Comparison of ENCODE assay signal across 18 cellular contexts in genomic region chr12:82366182-82366581, GRCh38. TPM values are rescaled to one million over a fixed set of nuclear protein-coding genes. Genes with fewer than 3 reads are reported as not detected.
A peak's percentile ranks its signal among the peaks of the same experiment; 100 is the strongest.
DNase-seq lines count a peak whose midpoint lies in the region; ATAC-seq, FAIRE-seq and TF ChIP-seq lines count a peak whose summit lies in the region.
"Had no signal": no experiment of that assay in that cellular context is flagged by ENCODE, and none has a peak within 500 bp of the region (broad histone marks: within the 10 kb centered on the region; RNA-seq: fewer than 3 reads in every experiment).

No MANE protein-coding gene starts in this region.

- no peak overlapping the region for H4K5ac ChIP-seq in H9 (ENCODE audit: insufficient read length, low read depth, low read length)

- no peak overlapping the region for H3K27ac Mint-ChIP-seq in H9
- H3K27ac Mint-ChIP-seq: activated T-helper 1 cell treated with anti-CD3 and anti-CD28 coated beads, Interleukin-12 subunit alpha, Interleukin-12 subunit beta, Interleukin-2, Interleukin-4 antibody, amounts not matched to agents 30 ng/mL and 10 ng/mL and 1 ng/mL, durations not matched to agents 14 hours and 24 hours and 36 hours; nephron; T-cell had no signal

- ATAC-seq in GM21619 (IDR thresholded peaks at IDR 0.05; ENCODE audit: unreplicated experiment) = peak; percentile 51
- ATAC-seq in HG03378 (IDR thresholded peaks at IDR 0.05; ENCODE audit: unreplicated experiment) = peak; percentile 60
- peak; percentile 71 for ATAC-seq in GM12878
- ATAC-seq in GM21576 (IDR thresholded peaks at IDR 0.05; ENCODE audit: unreplicated experiment) = no peak
- ATAC-seq: T-cell had no signal

- H2BK20ac ChIP-seq in H9 (ENCODE audit: low read depth, low read length, poor library complexity, severe bottlenecking) = no peak overlapping the region

- H3K23ac ChIP-seq in H9 (ENCODE audit: insufficient read length, low read depth, low read length) = no peak overlapping the region

- H3K4ac ChIP-seq in H9 (ENCODE audit: low read depth, low read length) = no peak overlapping the region

- H2BK15ac ChIP-seq in H9 (ENCODE audit: low read depth, low read length) = no peak overlapping the region

- no peaks in the 10 kb centered on the region for H3K4me1 ChIP-seq in GM12878 (ENCODE audit: control insufficient read depth, insufficient read depth, low read length)
- H3K4me1 ChIP-seq in H9 (ENCODE audit: insufficient read depth, low read length) = no peaks in the 10 kb centered on the region

- no peaks in the 10 kb centered on the region for H3K27me3 ChIP-seq in GM12878 (replicated peaks in 1 of 2; ENCODE audit: control insufficient read depth in 2 of 2, insufficient read depth in 2 of 2, low read length in 1 of 2)
- H3K27me3 ChIP-seq in H9 (ENCODE audit: insufficient read depth, low read length) = no peaks in the 10 kb centered on the region

- H3K4me3 ChIP-seq in GM12878 = no peak overlapping the region

- no TSS peak for BruUV-seq in GM12878 (replicated peaks; lab: Mats Ljungman, UMichigan)

- H2BK5ac ChIP-seq in H9 (ENCODE audit: insufficient read length, low read length) = no peak overlapping the region

- FAIRE-seq in D721Med (lab: Jason Lieb, UNC) (peak; percentile 53), GM12878 (lab: Jason Lieb, UNC) (no peak)
- FAIRE-seq: endothelial cell of umbilical vein, keratinocyte, RCC 7860 had no signal

- peaks cover 5% of the 10 kb centered on the region for H3K79me2 ChIP-seq in GM12878 (ENCODE audit: control insufficient read depth, insufficient read depth, low read length)
- H3K79me2 ChIP-seq in H9 (ENCODE audit: insufficient read depth, low read length) = no peaks in the 10 kb centered on the region

- DNase-seq in D721Med (ENCODE audit: insufficient read length, low spot score) = no peak
- DNase-seq in GM12878 (ENCODE audit: low read depth, low spot score) = no peak
- DNase-seq in H9 = no peak
- DNase-seq in central memory CD4-positive, alpha-beta T cell = no peak
- DNase-seq in cardiac septum (ENCODE audit: low spot score) = no peak
- DNase-seq: GF-D8, head of caudate nucleus, NCI-H774, T-cell had no signal

- intact Hi-C loops in GM12878 (cut with micrococcal nuclease; ENCODE audit: unreplicated experiment) (no loop called here), cardiac septum (cut with DNase I) (no loop called here)

- H3K14ac ChIP-seq in H9 (ENCODE audit: insufficient read depth, low read length) = no peak overlapping the region

- H3K36me3 ChIP-seq in GM12878 (ENCODE audit: control insufficient read depth in 2 of 2, insufficient read depth in 2 of 2, low read length in 1 of 2) = no peaks in the 10 kb centered on the region

- H3K27ac ChIP-seq in GM12878 (ENCODE audit: control insufficient read depth, insufficient read depth) (no peak overlapping the region), H9 (ENCODE audit: insufficient read length, low read depth, low read length) (no peak overlapping the region)

- no peak overlapping the region for H2BK12ac ChIP-seq in H9 (ENCODE audit: insufficient read length, low read depth, low read length)

- no peak overlapping the region for H4K8ac ChIP-seq in H9 (replicated peaks; ENCODE audit: insufficient read length, low read depth, low read length)

- WGBS in GM12878 (ENCODE audit: insufficient coverage, insufficient replicate concordance, low lambda C conversion rate, missing lambda C conversion rate) = 0% methylated on average over 1 of the region's 1 CpG
- no CpG with 5 or more reads among the region's 1 CpG for WGBS in H9 (ENCODE audit: extremely low coverage, insufficient read length, low lambda C conversion rate)

- TF ChIP-seq CTCF in D721Med (IDR thresholded peaks at IDR 0.05; ENCODE audit: insufficient read depth, missing control alignments) (no peak), GM12878 (IDR thresholded peaks at IDR 0.05 in 2 of 3, conservative IDR thresholded peaks at IDR 0.05 in 1 of 3; ENCODE audit: control insufficient read depth in 2 of 3, extremely low read depth in 1 of 3, insufficient read depth in 1 of 3, low read depth in 3 of 3, low read length in 3 of 3) (no peak), H9 (conservative IDR thresholded peaks at IDR 0.05) (no peak)

- no peak overlapping the region for H2BK120ac ChIP-seq in H9 (ENCODE audit: low read depth, low read length, poor library complexity, severe bottlenecking)

- no peak overlapping the region for H3K56ac ChIP-seq in H9 (ENCODE audit: insufficient read length, low read depth, low read length)

- no peak for TF ChIP-seq POLR2A in GM12878 (IDR thresholded peaks at IDR 0.05; ENCODE audit: low read depth, low read length)

- H3K9ac ChIP-seq in GM12878 (ENCODE audit: control insufficient read depth, insufficient read depth, low read length) (no peak overlapping the region), H9 (ENCODE audit: extremely low read depth, insufficient read length, low read length) (no peak overlapping the region)

- no peaks in the 10 kb centered on the region for H3K23me2 ChIP-seq in H9 (ENCODE audit: insufficient read length, low read depth, low read length, poor library complexity, severe bottlenecking)

- no peaks in the 10 kb centered on the region for H3K27me3 Mint-ChIP-seq in H9 (ENCODE audit: low read depth)
- H3K27me3 Mint-ChIP-seq: memory B cell, T-cell had no signal

- no peak for TF ChIP-seq RAD21 in GM12878 (IDR thresholded peaks at IDR 0.05; ENCODE audit: insufficient read depth, low read depth, low read length)

- H2AFZ ChIP-seq in GM12878 (ENCODE audit: control insufficient read depth, low read depth, low read length) = no peak overlapping the region
- no peak overlapping the region for H2AFZ ChIP-seq in H9 (ENCODE audit: low read length)

- POLR2A ChIA-PET in GM12878 (lab: Charles Lee) = no interaction called here

- in situ Hi-C loops in GM12878 (cut with MboI) = loop anchor here (10.0 to 25.0 kb wide), 2 partner anchors 269 to 1554 kb away; no protein-coding TSS in a partner anchor

- no peak overlapping the region for H2AK5ac ChIP-seq in H9 (ENCODE audit: insufficient read length, low read length)

- CTCF ChIA-PET in GM12878 (lab: Yijun Ruan, JAX) = interaction anchor here (0.6 to 5.5 kb wide), 4 partner anchors 9 to 722 kb away, joined by 3 to 33 read pairs (median 4); partner anchors contain the start of genes CCDC59 and METTL25

- peaks cover 11 to 13% of the 10 kb centered on the region in 2 experiments for H3K4me1 Mint-ChIP-seq in H9

- H3K18ac ChIP-seq in H9 (ENCODE audit: insufficient read length, low read depth, low read length) = no peak overlapping the region

- H3K79me1 ChIP-seq in H9 (ENCODE audit: insufficient read depth, low read depth, low read length, poor library complexity, severe bottlenecking) = peaks cover 4% of the 10 kb centered on the region

- H3K4me2 ChIP-seq in GM12878 (ENCODE audit: control insufficient read depth, insufficient read depth) (no peak overlapping the region), H9 (ENCODE audit: insufficient read depth, insufficient read length, low read length) (no peak overlapping the region)

- no peaks in the 10 kb centered on the region; the same call in 1 of the 3 replicates for H3K9me3 ChIP-seq in GM12878 (replicated peaks; ENCODE audit: control insufficient read depth, insufficient read depth, low read length)
- H3K9me3 ChIP-seq in H9 (ENCODE audit: control insufficient read depth, low read depth, low read length) = no peaks in the 10 kb centered on the region

- H3T11ph ChIP-seq in H9 (ENCODE audit: low read length) = no peak overlapping the region

- peak in 1 of 2 experiments; percentile 33; a peak in 1 of 4 replicates for TF ChIP-seq EP300 in GM12878 (IDR thresholded peaks at IDR 0.05; ENCODE audit: borderline replicate concordance in 1 of 2, control insufficient read depth in 1 of 2, low read depth in 2 of 2, low read length in 2 of 2)

- H4K20me1 ChIP-seq in GM12878 (ENCODE audit: control insufficient read depth, insufficient read depth) (no peaks in the 10 kb centered on the region), H9 (ENCODE audit: control insufficient read depth, insufficient read depth, insufficient read length) (no peaks in the 10 kb centered on the region)

- RAD21 ChIA-PET in GM12878 (lab: Charles Lee; ENCODE audit: unreplicated experiment) = interaction anchor here (1.0 kb wide), 1 partner anchor 162 kb away, joined by 3 read pairs; no protein-coding TSS in a partner anchor

- peaks cover 6 to 12% of the 10 kb centered on the region in 2 experiments; a peak in 3 of 5 replicates for H3K9me3 Mint-ChIP-seq in H9
- H3K9me3 Mint-ChIP-seq: memory B cell, T-cell had no signal

- no peak overlapping the region for H4K91ac ChIP-seq in H9 (ENCODE audit: insufficient read length, low read depth, low read length)

- peaks cover 17 to 26% (median 19%) of the 10 kb centered on the region in 3 experiments; a peak in 6 of 7 replicates for H3K36me3 Mint-ChIP-seq in H9 (ENCODE audit: insufficient read depth in 1 of 3, low read depth in 3 of 3)

- SMC1A ChIA-PET in GM12878 (lab: Charles Lee; ENCODE audit: uncharacterized antibody, unreplicated experiment) = interaction anchor here (0.8 to 2.0 kb wide), 4 partner anchors 9 to 261 kb away, joined by 3 to 6 read pairs (median 4); no protein-coding TSS in a partner anchor

- H3K4me3 Mint-ChIP-seq in H9 = no peak overlapping the region
- H3K4me3 Mint-ChIP-seq: activated T-helper 1 cell treated with anti-CD3 and anti-CD28 coated beads, Interleukin-12 subunit alpha, Interleukin-12 subunit beta, Interleukin-2, Interleukin-4 antibody, amounts not matched to agents 30 ng/mL and 10 ng/mL and 1 ng/mL, durations not matched to agents 14 hours and 24 hours and 36 hours; memory B cell; nephron; T-cell had no signal

RNA-seq across cellular contexts. Expression of gene METTL25, which starts 7.9 kb away (rescaled TPM):
- total RNA-seq in GM12878 (2013; cell fraction: nucleolus; rRNA removed) = 28.1 and 29.7 TPM in 2 replicates
- total RNA-seq in GM12878 (2014; rRNA removed) (7.5 and 12.6 TPM in 2 replicates), GM12878 (2014; rRNA removed; fragmentation: Illumina TruSeq; extraction: Trizol) (9.9 and 10.0 TPM in 2 replicates), GM12878 (2021) (8.5 and 11.3 TPM in 2 replicates), H9 (2021) (10.9 and 11.6 TPM in 2 replicates), cardiac septum (17.8 TPM)
- polyA plus RNA-seq in GM12878 (2011; ENCODE audit: low read depth) = 2.9 TPM
- polyA plus RNA-seq in GM12878 (2011; rRNA removed) (11.0 and 20.3 TPM in 2 replicates), GM12878 (2014; fragmentation: Illumina TruSeq; extraction: Trizol) (5.6 and 8.4 TPM in 2 replicates), GM12878 (2014; fragmentation: Nextera tagmentation; extraction: Ambion mirVana) (1 to 10 TPM; 6.6 to 7.0 TPM), GM12878 (2014; rRNA removed) (5.8 and 7.1 TPM in 2 replicates), GM12878 (2016; fragmentation: Nextera tagmentation; extraction: Ambion mirVana) (10 to 100 TPM in 1 of 2 experiments, 1 to 10 TPM in 1; 8.4 to 11.2 TPM)
- polyA plus RNA-seq in GM12878 (2011; cell fraction: cytosol; rRNA removed) = 2.5 and 5.1 TPM in 2 replicates
- 25.1 and 29.4 TPM in 2 replicates for polyA plus RNA-seq in GM12878 (2011; cell fraction: nucleus; rRNA removed)
- 4.0 and 5.3 TPM in 2 replicates for polyA plus RNA-seq in GM12878 (2012)
- 8.9 and 16.7 TPM in 2 replicates for polyA minus RNA-seq in GM12878 (2011; rRNA and poly(A)+ RNA removed)
- 4.8 and 6.5 TPM in 2 replicates for polyA minus RNA-seq in GM12878 (2011; cell fraction: cytosol; rRNA and poly(A)+ RNA removed)
- 31.6 and 56.0 TPM in 2 replicates for polyA minus RNA-seq in GM12878 (2011; cell fraction: nucleus; rRNA and poly(A)+ RNA removed)

RNA-seq across cellular contexts. Expression of gene CCDC59, which starts 8.0 kb away (rescaled TPM):
- total RNA-seq in GM12878 (2013; cell fraction: nucleolus; rRNA removed) = 55.1 and 64.1 TPM in 2 replicates
- total RNA-seq in GM12878 (2014; rRNA removed) (44.3 and 48.8 TPM in 2 replicates), GM12878 (2014; rRNA removed; fragmentation: Illumina TruSeq; extraction: Trizol) (104 and 115 TPM in 2 replicates), GM12878 (2021) (49.1 and 51.1 TPM in 2 replicates), H9 (2021) (62.2 and 64.2 TPM in 2 replicates), cardiac septum (23.5 TPM)
- polyA plus RNA-seq in GM12878 (2011; ENCODE audit: low read depth) = 30.5 TPM
- polyA plus RNA-seq in GM12878 (2011; rRNA removed) (30.4 and 39.1 TPM in 2 replicates), GM12878 (2014; fragmentation: Illumina TruSeq; extraction: Trizol) (128 and 131 TPM in 2 replicates), GM12878 (2014; fragmentation: Nextera tagmentation; extraction: Ambion mirVana) (10 to 100 TPM; 94.7 to 98.6 TPM), GM12878 (2014; rRNA removed) (39.4 and 57.0 TPM in 2 replicates), GM12878 (2016; fragmentation: Nextera tagmentation; extraction: Ambion mirVana) (10 to 100 TPM; 77.3 to 90.7 TPM)
- 13.5 and 15.6 TPM in 2 replicates for polyA plus RNA-seq in GM12878 (2011; cell fraction: cytosol; rRNA removed)
- polyA plus RNA-seq in GM12878 (2011; cell fraction: nucleus; rRNA removed) = 15.7 and 19.7 TPM in 2 replicates
- 57.3 and 68.2 TPM in 2 replicates for polyA plus RNA-seq in GM12878 (2012)
- 12.4 and 16.9 TPM in 2 replicates for polyA minus RNA-seq in GM12878 (2011; rRNA and poly(A)+ RNA removed)
- polyA minus RNA-seq in GM12878 (2011; cell fraction: cytosol; rRNA and poly(A)+ RNA removed) = 1.5 and 9.1 TPM in 2 replicates
- 17.0 and 30.0 TPM in 2 replicates for polyA minus RNA-seq in GM12878 (2011; cell fraction: nucleus; rRNA and poly(A)+ RNA removed)
